21 cellular contexts compared by ENCODE assay signal in the genomic region with DNA sequence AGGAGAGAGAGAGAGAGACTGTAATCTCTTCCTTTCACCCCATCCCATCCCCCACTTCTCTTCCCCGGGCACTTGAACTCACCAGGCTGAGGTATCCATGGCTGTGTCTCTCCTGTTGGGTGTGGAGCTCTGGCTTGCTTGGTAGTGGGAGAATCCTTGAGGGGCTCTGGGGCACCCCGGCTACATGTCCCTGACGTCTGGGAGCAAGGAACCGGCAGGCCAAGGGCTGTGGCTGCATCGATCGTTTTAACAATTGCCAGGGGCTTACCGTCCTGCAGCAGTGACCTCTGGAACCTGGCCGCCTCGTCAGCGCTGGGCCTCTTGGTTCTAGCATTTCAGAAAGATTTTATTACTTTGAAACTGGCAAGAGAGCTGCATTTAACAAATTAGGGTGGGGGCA. TPM values are rescaled to one million over a fixed set of nuclear protein-coding genes. Genes with fewer than 3 reads are reported as not detected.
"Had no signal": no experiment of that assay in that cellular context is flagged by ENCODE, and none has a peak within 500 bp of the region (broad histone marks: within the 10 kb centered on the region; RNA-seq: fewer than 3 reads in every experiment).

No MANE protein-coding gene starts in this region.

- H3K4me3 ChIP-seq: lung, sigmoid colon, transverse colon had no signal

- FAIRE-seq: kidney had no signal

- H3K4me3 Mint-ChIP-seq: activated naive CD4-positive, alpha-beta T cell treated with anti-CD3 and anti-CD28 coated beads, Interleukin-2, amount 50 U/mL, for 24 hours; dendritic cell treated with granulocyte-macrophage colony-stimulating factor and Interleukin-4, amounts not matched to agents 40 ng/mL and 50 ng/mL, for 4 days; stimulated activated naive B cell treated with anti-CD40 and anti-IgM and Interleukin-4, amounts not matched to agents 10 μg/mL and 1 μg/mL and 100 μg/mL, for 72 hours had no signal

- H3K36me3 ChIP-seq: sigmoid colon, transverse colon, uterus had no signal

- H3K9me3 ChIP-seq: sigmoid colon, transverse colon, uterus had no signal

- H3K4me1 ChIP-seq: foreskin keratinocyte had no signal

- ATAC-seq: foreskin keratinocyte; naive thymus-derived CD8-positive, alpha-beta T cell; stimulated activated naive B cell treated with anti-CD40 and anti-IgM and Interleukin-4, amounts not matched to agents 10 μg/mL and 1 μg/mL and 100 μg/mL, for 72 hours had no signal

- H3K9me3 Mint-ChIP-seq: activated naive CD4-positive, alpha-beta T cell treated with anti-CD3 and anti-CD28 coated beads, Interleukin-2, amount 50 U/mL, for 24 hours; brain; dendritic cell treated with granulocyte-macrophage colony-stimulating factor and Interleukin-4, amounts not matched to agents 40 ng/mL and 50 ng/mL, for 4 days; naive thymus-derived CD8-positive, alpha-beta T cell; stimulated activated naive B cell treated with anti-CD40 and anti-IgM and Interleukin-4, amounts not matched to agents 10 μg/mL and 1 μg/mL and 100 μg/mL, for 72 hours had no signal

- H3K27ac Mint-ChIP-seq: activated naive CD4-positive, alpha-beta T cell treated with anti-CD3 and anti-CD28 coated beads, Interleukin-2, amount 50 U/mL, for 24 hours; dendritic cell treated with granulocyte-macrophage colony-stimulating factor and Interleukin-4, amounts not matched to agents 40 ng/mL and 50 ng/mL, for 4 days; naive thymus-derived CD8-positive, alpha-beta T cell; stimulated activated naive B cell treated with anti-CD40 and anti-IgM and Interleukin-4, amounts not matched to agents 10 μg/mL and 1 μg/mL and 100 μg/mL, for 72 hours had no signal

- DNase-seq: activated gamma-delta T cell treated with Interleukin-2 at 50 U/mL for 16 hours; activated T-cell treated with anti-CD3 and anti-CD28 coated beads, Interleukin-2, amount 50 U/mL, for 1 hour; aorta; caudate nucleus; effector CD8-positive, alpha-beta T cell; foreskin keratinocyte; kidney; naive thymus-derived CD8-positive, alpha-beta T cell; occipital lobe; sigmoid colon; stimulated activated CD4-positive, alpha-beta T cell treated with anti-CD3 and anti-CD28 coated beads, Interleukin-2, amount 100 ng/mL, for 48 hours; stimulated activated CD8-positive, alpha-beta memory T cell treated with anti-CD3 and anti-CD28 coated beads, Interleukin-4, amount 100 ng/mL, for 48 hours; stimulated activated naive B cell treated with anti-CD40 and anti-IgM and Interleukin-4, amounts not matched to agents 10 μg/mL and 1 μg/mL and 100 μg/mL, for 72 hours; T-helper 9 cell; transverse colon; uterus had no signal

- H3K27ac ChIP-seq: foreskin keratinocyte had no signal

- H3K27me3 ChIP-seq: sigmoid colon, uterus had no signal

- H3K36me3 Mint-ChIP-seq: activated naive CD4-positive, alpha-beta T cell treated with anti-CD3 and anti-CD28 coated beads, Interleukin-2, amount 50 U/mL, for 24 hours; brain had no signal

RNA-seq across cellular contexts. Expression of a gene that starts 30.0 kb away (rescaled TPM):
- total RNA-seq: foreskin keratinocyte, glomerular endothelial cell had no signal
- polyA plus RNA-seq: foreskin keratinocyte; naive thymus-derived CD8-positive, alpha-beta T cell had no signal
